ENCODE assay signal across 7 cellular contexts in genomic region chrX:151973851-151974335, GRCh38. TPM values are rescaled to one million over a fixed set of nuclear protein-coding genes. Genes with fewer than 3 reads are reported as not detected.
DNase-seq lines count a peak whose midpoint lies in the region; ATAC-seq and TF ChIP-seq lines count a peak whose summit lies in the region.

No MANE protein-coding gene starts in this region.

- H3K36me3 ChIP-seq in upper lobe of left lung, result peaks cover 0 to 3% (median 0%) of the 10 kb centered on the region in 4 donors

- peaks cover 0 to 4% (median 0%) of the 10 kb centered on the region in 4 donors for H3K4me1 ChIP-seq in upper lobe of left lung

- WGBS in lower leg skin, 2 donors, result 2 to 35% methylated on average over 10 to 13 of the region's 21 CpGs
- WGBS in upper lobe of left lung, 2 donors, result 40% methylated on average over 21 of the region's 21 CpGs; no CpG with 5 or more reads in 1 of the 2 donors

- no peak for TF ChIP-seq EP300 in Ishikawa (IDR thresholded peaks at IDR 0.05; ENCODE audit: borderline replicate concordance)
- TF ChIP-seq EP300 in upper lobe of left lung (IDR thresholded peaks at IDR 0.05), result no peak

- H3K4me3 ChIP-seq in choroid plexus epithelial cell (ENCODE audit: low read depth, low read length) (peak overlapping the region; percentile 63), lower leg skin (ENCODE audit: low read depth, poor library complexity, severe bottlenecking) (peak overlapping the region; percentile 58), upper lobe of left lung (peak overlapping the region; percentile 29 to 56 (median 51))

- intact Hi-C loops in lower leg skin (cut with DNase I; ENCODE audit: low total_unique reads), result no loop called here

- DNase-seq in choroid plexus epithelial cell (ENCODE audit: low read depth) (peak; percentile 45), lower leg skin (ENCODE audit: low spot score in 2 of 2) (peak; percentile 26 to 82), upper lobe of left lung (peak in 1 of 2 donors; percentile 44), NCI-H1105 (lab: John Stamatoyannopoulos, UW) (no peak), T-helper 1 cell (no peak)

- TF ChIP-seq CTCF in choroid plexus epithelial cell (conservative IDR thresholded peaks at IDR 0.05; ENCODE audit: low read depth, low read length) (no peak), lower leg skin (IDR thresholded peaks at IDR 0.05) (no peak), upper lobe of left lung (IDR thresholded peaks at IDR 0.05) (no peak)

- no peak for TF ChIP-seq POLR2A in lower leg skin (IDR thresholded peaks at IDR 0.05)
- no peak for TF ChIP-seq POLR2A in upper lobe of left lung (IDR thresholded peaks at IDR 0.05)

- peak overlapping the region; percentile 62 to 84 (median 78) for H3K27ac ChIP-seq in upper lobe of left lung

- H3K27me3 ChIP-seq in upper lobe of left lung, result peaks cover 0 to 6% (median 0%) of the 10 kb centered on the region in 4 donors

- ATAC-seq in upper lobe of left lung (ENCODE audit: low FRiP score in 2 of 2) (peak; percentile 15 to 16), GM19463 (IDR thresholded peaks at IDR 0.05; ENCODE audit: unreplicated experiment) (no peak)

- no peaks in the 10 kb centered on the region for H3K9me3 ChIP-seq in upper lobe of left lung

- no peak for TF ChIP-seq RAD21 in Ishikawa (IDR thresholded peaks at IDR 0.05; ENCODE audit: low read depth)

TF ChIP-seq in Ishikawa, 13 proteins besides CTCF, POLR2A, EP300 and RAD21:
- no peak for TF ChIP-seq YY1 (IDR thresholded peaks at IDR 0.05; ENCODE audit: low read depth)
- TF ChIP-seq NFIC (IDR thresholded peaks at IDR 0.05), result peak; percentile 68
TF ChIP-seq in Ishikawa: peak in this region for 1.

RNA-seq across cellular contexts. Expression of gene GABRE, which starts 0.6 kb away (rescaled TPM):
- total RNA-seq in lower leg skin (10 to 100 TPM; 17.2 to 55.8 (median 27.8) TPM), upper lobe of left lung (100 to 1,000 TPM in 1 of 6 donors, 10 to 100 TPM in 5; 21.7 to 139 (median 41.8) TPM)

Comparison
In these comparisons a context has a peak if more than half of its experiments do, and no peak if none do; other contexts are left out.
1. DNase-seq: peak in choroid plexus epithelial cell (single experiment) and lower leg skin (2 of 2); none in NCI-H1105 (single experiment) and T-helper 1 cell (0 of 5).
2. Peak in every context shown above with its lines, with median percentiles within 50 percentile points of each other: H3K4me3 ChIP-seq.